Comparison of ENCODE assay signal across 19 cellular contexts in genomic region chr5:129118405-129118804, GRCh38. TPM values are rescaled to one million over a fixed set of nuclear protein-coding genes. Genes with fewer than 3 reads are reported as not detected.
DNase-seq lines count a peak whose midpoint lies in the region; ATAC-seq and TF ChIP-seq lines count a peak whose summit lies in the region.
"Had no signal": no experiment of that assay in that cellular context is flagged by ENCODE, and none has a peak within 500 bp of the region (broad histone marks: within the 10 kb centered on the region; RNA-seq: fewer than 3 reads in every experiment).

No MANE protein-coding gene starts in this region.

- no peaks in the 10 kb centered on the region for H3K9me3 ChIP-seq in neural progenitor cell (ENCODE audit: low read depth)
- H3K9me3 ChIP-seq: BE2C had no signal

- H3K36me3 Mint-ChIP-seq in neural progenitor cell: no peaks in the 10 kb centered on the region

- H3K4me2 ChIP-seq in neural progenitor cell: no peak overlapping the region
- H3K4me2 ChIP-seq: GM23338 had no signal

- H3K27me3 Mint-ChIP-seq in neural progenitor cell (ENCODE audit: insufficient read depth, low read depth): no peaks in the 10 kb centered on the region
- H3K27me3 Mint-ChIP-seq: CD4-positive, alpha-beta T cell had no signal

- no peak overlapping the region for H3K27ac Mint-ChIP-seq in neural progenitor cell
- H3K27ac Mint-ChIP-seq: CD4-positive, alpha-beta T cell; GM23338; HFFc6 had no signal

- H3K79me2 ChIP-seq in neural progenitor cell (ENCODE audit: low read depth): no peaks in the 10 kb centered on the region

- H2AFZ ChIP-seq in neural progenitor cell (replicated peaks): no peak overlapping the region
- H2AFZ ChIP-seq: GM23338 had no signal

- no peak overlapping the region for H3K27ac ChIP-seq in neural progenitor cell
- H3K27ac ChIP-seq: 22Rv1 had no signal

- ATAC-seq in GM21447 (IDR thresholded peaks at IDR 0.05; ENCODE audit: unreplicated experiment): no peak
- ATAC-seq: GM23338, Panc1, Right ventricle myocardium inferior had no signal

- H3K9ac ChIP-seq in neural progenitor cell: no peak overlapping the region

- no peaks in the 10 kb centered on the region for H3K4me1 Mint-ChIP-seq in neural progenitor cell

- no peak overlapping the region for H3K4me3 Mint-ChIP-seq in neural progenitor cell
- H3K4me3 Mint-ChIP-seq: CD4-positive, alpha-beta T cell; GM23338; HFFc6 had no signal

- no peaks in the 10 kb centered on the region for H3K4me1 ChIP-seq in neural progenitor cell

- DNase-seq in DMS53 (lab: John Stamatoyannopoulos, UW) (peak; percentile 10), DMS53 treated with DMSO at 0.1 percent for 48 hours (lab: John Stamatoyannopoulos, UW; ENCODE audit: unreplicated experiment) (no peak), LHCN-M2 (ENCODE audit: low read depth) (peak; percentile 19), astrocyte of the hippocampus (ENCODE audit: low read depth, low spot score) (peak; percentile 45), left kidney (ENCODE audit: low read depth, low spot score) (peak; percentile 11), DMS153 (lab: John Stamatoyannopoulos, UW) (no peak), neural progenitor cell (ENCODE audit: low spot score) (no peak)
- DNase-seq: BE2C; Calu3; CD4-positive, alpha-beta T cell; DND-41; HFFc6; NCI-H187 treated with DMSO at 0.1 percent for 48 hours; NCI-H345 had no signal

- H3K36me3 ChIP-seq in neural progenitor cell: no peaks in the 10 kb centered on the region

- no peak overlapping the region for H3K4me3 ChIP-seq in neural progenitor cell
- H3K4me3 ChIP-seq: GM23338 had no signal

- TF ChIP-seq CTCF in neural progenitor cell (IDR thresholded peaks at IDR 0.05): no peak

- no peaks in the 10 kb centered on the region for H3K27me3 ChIP-seq in neural progenitor cell
- H3K27me3 ChIP-seq: BE2C had no signal

- no peaks in the 10 kb centered on the region for H3F3A ChIP-seq in neural progenitor cell (ENCODE audit: low read depth)

- no peaks in the 10 kb centered on the region for H3K9me3 Mint-ChIP-seq in neural progenitor cell
- H3K9me3 Mint-ChIP-seq: CD4-positive, alpha-beta T cell; GM23338; HFFc6 had no signal

- no peaks in the 10 kb centered on the region for H4K20me1 ChIP-seq in neural progenitor cell (ENCODE audit: low read depth)

RNA-seq across cellular contexts. Expression of gene ISOC1, which starts 23.9 kb away (rescaled TPM):
- total RNA-seq in LHCN-M2 (2014; rRNA removed) (14.0 and 15.3 TPM in 2 replicates), neural progenitor cell (ENCODE audit: low replicate concordance) (25.9 and 35.7 TPM in 2 replicates)
- polyA plus RNA-seq in LHCN-M2 (2012): 5.2 TPM

Comparison
In these comparisons a context has a peak if more than half of its experiments do, and no peak if none do; other contexts are left out.
1. DNase-seq: peak in DMS53 (single experiment), LHCN-M2 (single experiment), astrocyte of the hippocampus (single experiment) and left kidney (single experiment); none in DMS53 treated with DMSO at 0.1 percent for 48 hours (single experiment), DMS153 (single experiment) and neural progenitor cell (single experiment).